Comparison of ENCODE assay signal across 27 cellular contexts in genomic region chr9:73807956-73808355, GRCh38.
"Had no signal": no experiment of that assay in that cellular context is flagged by ENCODE, and none has a peak within 500 bp of the region (broad histone marks: within the 10 kb centered on the region; RNA-seq: fewer than 3 reads in every experiment).

No MANE protein-coding gene starts in this region.

- H3K9me3 ChIP-seq: body of pancreas, colonic mucosa, esophagus squamous epithelium, left ventricle myocardium inferior, prostate gland, right atrium auricular region, upper lobe of right lung had no signal

- H3K4me1 ChIP-seq: body of pancreas, colonic mucosa, esophagus squamous epithelium, left ventricle myocardium inferior, prostate gland, right atrium auricular region, upper lobe of right lung had no signal

- H3K9me3 Mint-ChIP-seq: natural killer cell; T-helper 1 cell treated with Interleukin-12 subunit alpha and Interleukin-12 subunit beta and Interleukin-4 antibody, amounts not matched to agents 30 μg/mL and 1 μg/mL, for 36 hours had no signal

- H3K27ac Mint-ChIP-seq: activated naive CD8-positive, alpha-beta T cell treated with anti-CD3 and anti-CD28 coated beads for 36 hours; effector memory CD8-positive, alpha-beta T cell; immature natural killer cell; natural killer cell; T-helper 1 cell treated with Interleukin-12 subunit alpha and Interleukin-12 subunit beta and Interleukin-4 antibody, amounts not matched to agents 30 μg/mL and 1 μg/mL, for 36 hours had no signal

- H3K4me3 ChIP-seq: body of pancreas, colonic mucosa, dorsolateral prefrontal cortex, esophagus squamous epithelium, left ventricle myocardium inferior, prostate gland, right atrium auricular region, upper lobe of right lung had no signal

- H3K27me3 Mint-ChIP-seq: activated naive CD8-positive, alpha-beta T cell treated with anti-CD3 and anti-CD28 coated beads for 36 hours; central memory CD8-positive, alpha-beta T cell; effector memory CD8-positive, alpha-beta T cell had no signal

- H3K27ac ChIP-seq: body of pancreas, colonic mucosa, dorsolateral prefrontal cortex, esophagus squamous epithelium, left ventricle myocardium inferior, prostate gland, right atrium auricular region, upper lobe of right lung had no signal

- DNase-seq: activated CD4-positive, alpha-beta T cell treated with anti-CD3 and anti-CD28 coated beads for 4 hours; activated CD4-positive, alpha-beta T cell treated with anti-CD3 and anti-CD28 coated beads, Interleukin-2, amount 50 U/mL, for 48 hours; activated CD4-positive, CD25-positive, alpha-beta regulatory T cell; activated CD8-positive, alpha-beta memory T cell treated with anti-CD3 and anti-CD28 coated beads, Interleukin-2, amount 50 U/mL, for 48 hours; activated naive CD4-positive, alpha-beta T cell treated with Interleukin-2 at 50 U/mL for 16 hours; activated naive CD8-positive, alpha-beta T cell treated with anti-CD3 and anti-CD28 coated beads for 36 hours; activated T-cell treated with anti-CD3 and anti-CD28 coated beads, Interleukin-2, amount 50 U/mL, for 48 hours; amygdala; body of pancreas; colonic mucosa; dorsolateral prefrontal cortex; effector memory CD8-positive, alpha-beta T cell; esophagus squamous epithelium; foreskin melanocyte; immature natural killer cell; kidney glomerular epithelial cell; left ventricle myocardium inferior; midbrain; natural killer cell; stimulated activated CD4-positive, alpha-beta T cell treated with anti-CD3 and anti-CD28 coated beads, Interleukin-12 subunit alpha, Interleukin-12 subunit beta, amount 100 ng/mL, for 4 hours; stimulated activated CD4-positive, alpha-beta T cell treated with anti-CD3 and anti-CD28 coated beads, Interleukin-4, amount 100 ng/mL, for 4 hours; stimulated activated naive CD8-positive, alpha-beta T cell treated with anti-CD3 and anti-CD28 coated beads, Interleukin-15, Interleukin-2, amounts not matched to agents 100 U/mL and 50 U/mL, for 24 hours; upper lobe of right lung had no signal

- H3K4me3 Mint-ChIP-seq: activated naive CD8-positive, alpha-beta T cell treated with anti-CD3 and anti-CD28 coated beads for 36 hours; central memory CD8-positive, alpha-beta T cell; effector memory CD8-positive, alpha-beta T cell; immature natural killer cell; natural killer cell; T-helper 1 cell treated with Interleukin-12 subunit alpha and Interleukin-12 subunit beta and Interleukin-4 antibody, amounts not matched to agents 30 μg/mL and 1 μg/mL, for 36 hours had no signal

- H3K36me3 Mint-ChIP-seq: activated naive CD8-positive, alpha-beta T cell treated with anti-CD3 and anti-CD28 coated beads for 36 hours; immature natural killer cell; natural killer cell had no signal

- H3K4me1 Mint-ChIP-seq: activated naive CD8-positive, alpha-beta T cell treated with anti-CD3 and anti-CD28 coated beads for 36 hours; central memory CD8-positive, alpha-beta T cell; immature natural killer cell; natural killer cell had no signal

- H3K27me3 ChIP-seq: body of pancreas, colonic mucosa, dorsolateral prefrontal cortex, esophagus squamous epithelium, right atrium auricular region, upper lobe of right lung had no signal

- H3K36me3 ChIP-seq: colonic mucosa, esophagus squamous epithelium, left ventricle myocardium inferior, prostate gland, right atrium auricular region, upper lobe of right lung had no signal
